In the genomic region with DNA sequence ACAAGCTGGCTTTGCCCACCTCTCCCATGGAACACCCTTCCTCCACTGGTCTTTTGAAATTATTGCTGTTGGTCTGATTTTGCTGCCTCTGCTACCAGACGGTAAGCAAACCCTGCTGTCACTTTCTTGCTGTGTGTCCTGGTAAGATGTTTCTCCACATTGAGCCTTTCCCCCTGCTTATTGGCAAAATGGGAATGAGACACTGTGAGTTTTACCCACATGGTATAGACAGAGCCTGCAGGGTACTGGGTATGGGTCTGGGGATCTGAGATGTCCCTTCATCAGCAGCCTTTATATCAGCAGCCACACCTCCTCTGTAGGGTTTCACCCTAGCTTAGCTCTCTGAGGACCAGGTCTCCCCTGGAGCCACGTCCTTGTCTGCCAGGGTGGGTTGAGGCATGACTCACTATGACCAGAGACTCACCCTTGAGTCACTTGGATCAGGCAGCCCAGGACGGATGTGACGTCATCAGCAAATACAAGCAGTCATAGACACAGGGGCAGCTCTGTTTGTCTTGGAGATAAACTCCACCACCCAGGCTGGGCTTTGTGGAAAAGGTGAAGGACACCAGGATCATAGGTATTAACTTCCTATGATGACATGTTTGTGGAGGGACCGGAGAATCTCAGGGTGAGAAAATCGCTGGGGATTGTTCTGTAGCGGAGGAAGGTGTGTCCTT, we compare ENCODE assay signal across 1 cellular context.
A peak's percentile ranks its signal among the peaks of the same experiment; 100 is the strongest.
TF ChIP-seq lines count a peak whose summit lies in the region.

No MANE protein-coding gene starts in this region.

TF ChIP-seq in HepG2, 621 proteins besides CTCF, POLR2A, EP300 and RAD21 (continued from another document and continues in another):
- TF ChIP-seq SOX6 (IDR thresholded peaks at IDR 0.05) (no peak), SOX6 (CRISPR knock-in tag; IDR thresholded peaks at IDR 0.05) (peak; percentile 97), ETV6 (CRISPR knock-in tag; conservative IDR thresholded peaks at IDR 0.05) (0 out of 2 replicates have a peak, but pooled peaks have one; percentile 21), KLF15 (CRISPR knock-in tag; IDR thresholded peaks at IDR 0.05; ENCODE audit: borderline replicate concordance) (0 out of 2 replicates have a peak, but pooled peaks have one; percentile 41), NCOA5 (CRISPR knock-in tag; IDR thresholded peaks at IDR 0.05) (0 out of 2 replicates have a peak, but pooled peaks have one; percentile 18), ZNF788 (CRISPR knock-in tag; IDR thresholded peaks at IDR 0.05; ENCODE audit: borderline replicate concordance) (peak; percentile 89; the same call in 1 of the 2 replicates), NFE2 (CRISPR knock-in tag; IDR thresholded peaks at IDR 0.05) (no peak), ZNF724P (CRISPR knock-in tag; IDR thresholded peaks at IDR 0.05; ENCODE audit: borderline replicate concordance) (no peak; the same call in 1 of the 2 replicates), FOXP1 (IDR thresholded peaks at IDR 0.05) (no peak), FOXP1 (CRISPR knock-in tag; IDR thresholded peaks at IDR 0.05) (peak; percentile 86), ZNF34 (CRISPR knock-in tag; IDR thresholded peaks at IDR 0.05; ENCODE audit: borderline replicate concordance) (no peak), SMARCE1 (IDR thresholded peaks at IDR 0.05; ENCODE audit: borderline replicate concordance) (no peak), REL (CRISPR knock-in tag; conservative IDR thresholded peaks at IDR 0.05) (0 out of 2 replicates have a peak, but pooled peaks have one; percentile 29), MIXL1 (CRISPR knock-in tag; IDR thresholded peaks at IDR 0.05) (peak; percentile 54; the same call in 1 of the 2 replicates), DNMT3B (CRISPR knock-in tag; conservative IDR thresholded peaks at IDR 0.05) (peak; percentile 91; the same call in 1 of the 2 replicates), ZSCAN31 (CRISPR knock-in tag; IDR thresholded peaks at IDR 0.05; ENCODE audit: low read depth) (peak; percentile 65; the same call in 1 of the 2 replicates), SAP130 (CRISPR knock-in tag; IDR thresholded peaks at IDR 0.05; ENCODE audit: low read depth) (peak; percentile 95), ZGPAT (CRISPR knock-in tag; IDR thresholded peaks at IDR 0.05) (peak; percentile 91; the same call in 1 of the 2 replicates), HIVEP1 (CRISPR knock-in tag; IDR thresholded peaks at IDR 0.05) (peak; percentile 84; the same call in 1 of the 2 replicates), PPARG (CRISPR knock-in tag; conservative IDR thresholded peaks at IDR 0.05) (peak; percentile 100), ZNF792 (CRISPR knock-in tag; IDR thresholded peaks at IDR 0.05) (peak; percentile 73), ZNF282 (IDR thresholded peaks at IDR 0.05; ENCODE audit: partially characterized antibody) (no peak), MXD4 (CRISPR knock-in tag; IDR thresholded peaks at IDR 0.05) (peak; percentile 54; the same call in 1 of the 2 replicates), HMG20B (CRISPR knock-in tag; conservative IDR thresholded peaks at IDR 0.05) (peak; percentile 90; the same call in 1 of the 2 replicates), GATA4 (IDR thresholded peaks at IDR 0.05; ENCODE audit: borderline replicate concordance, low read depth) (peak; percentile 91), NAIF1 (CRISPR knock-in tag; IDR thresholded peaks at IDR 0.05; ENCODE audit: borderline replicate concordance) (no peak), ZNF589 (CRISPR knock-in tag; conservative IDR thresholded peaks at IDR 0.05) (peak; percentile 85; the same call in 1 of the 2 replicates), ZFY (CRISPR knock-in tag; IDR thresholded peaks at IDR 0.05) (peak; percentile 14; the same call in 1 of the 2 replicates), ZFP36L2 (CRISPR knock-in tag; IDR thresholded peaks at IDR 0.05) (no peak), KDM1A (CRISPR knock-in tag; IDR thresholded peaks at IDR 0.05) (peak; percentile 53; the same call in 1 of the 2 replicates), ZNF383 (CRISPR knock-in tag; IDR thresholded peaks at IDR 0.05; ENCODE audit: borderline replicate concordance) (no peak), FOSL1 (CRISPR knock-in tag; IDR thresholded peaks at IDR 0.05; ENCODE audit: borderline replicate concordance) (peak; percentile 96), ZNF225 (CRISPR knock-in tag; IDR thresholded peaks at IDR 0.05) (no peak; the same call in 1 of the 2 replicates), SRSF1 (optimal IDR thresholded peaks at IDR 0.05; ENCODE audit: low read depth, low read length) (no peak), ZNF616 (CRISPR knock-in tag; IDR thresholded peaks at IDR 0.05; ENCODE audit: low read depth) (no peak), MZF1 (CRISPR knock-in tag; IDR thresholded peaks at IDR 0.05; ENCODE audit: borderline replicate concordance) (no peak)
- TF ChIP-seq, protein P1, sequence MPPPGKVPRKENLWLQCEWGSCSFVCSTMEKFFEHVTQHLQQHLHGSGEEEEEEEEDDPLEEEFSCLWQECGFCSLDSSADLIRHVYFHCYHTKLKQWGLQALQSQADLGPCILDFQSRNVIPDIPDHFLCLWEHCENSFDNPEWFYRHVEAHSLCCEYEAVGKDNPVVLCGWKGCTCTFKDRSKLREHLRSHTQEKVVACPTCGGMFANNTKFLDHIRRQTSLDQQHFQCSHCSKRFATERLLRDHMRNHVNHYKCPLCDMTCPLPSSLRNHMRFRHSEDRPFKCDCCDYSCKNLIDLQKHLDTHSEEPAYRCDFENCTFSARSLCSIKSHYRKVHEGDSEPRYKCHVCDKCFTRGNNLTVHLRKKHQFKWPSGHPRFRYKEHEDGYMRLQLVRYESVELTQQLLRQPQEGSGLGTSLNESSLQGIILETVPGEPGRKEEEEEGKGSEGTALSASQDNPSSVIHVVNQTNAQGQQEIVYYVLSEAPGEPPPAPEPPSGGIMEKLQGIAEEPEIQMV (CRISPR knock-in tag; IDR thresholded peaks at IDR 0.05; ENCODE audit: low read depth), result 0 out of 2 replicates have a peak, but pooled peaks have one; percentile 40
- TF ChIP-seq, protein P2, sequence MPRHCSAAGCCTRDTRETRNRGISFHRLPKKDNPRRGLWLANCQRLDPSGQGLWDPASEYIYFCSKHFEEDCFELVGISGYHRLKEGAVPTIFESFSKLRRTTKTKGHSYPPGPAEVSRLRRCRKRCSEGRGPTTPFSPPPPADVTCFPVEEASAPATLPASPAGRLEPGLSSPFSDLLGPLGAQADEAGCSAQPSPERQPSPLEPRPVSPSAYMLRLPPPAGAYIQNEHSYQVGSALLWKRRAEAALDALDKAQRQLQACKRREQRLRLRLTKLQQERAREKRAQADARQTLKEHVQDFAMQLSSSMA (CRISPR knock-in tag; IDR thresholded peaks at IDR 0.05), result no peak
- TF ChIP-seq, protein P3, sequence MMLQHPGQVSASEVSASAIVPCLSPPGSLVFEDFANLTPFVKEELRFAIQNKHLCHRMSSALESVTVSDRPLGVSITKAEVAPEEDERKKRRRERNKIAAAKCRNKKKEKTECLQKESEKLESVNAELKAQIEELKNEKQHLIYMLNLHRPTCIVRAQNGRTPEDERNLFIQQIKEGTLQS (CRISPR knock-in tag; IDR thresholded peaks at IDR 0.05), result peak; percentile 99
- TF ChIP-seq, protein P4, sequence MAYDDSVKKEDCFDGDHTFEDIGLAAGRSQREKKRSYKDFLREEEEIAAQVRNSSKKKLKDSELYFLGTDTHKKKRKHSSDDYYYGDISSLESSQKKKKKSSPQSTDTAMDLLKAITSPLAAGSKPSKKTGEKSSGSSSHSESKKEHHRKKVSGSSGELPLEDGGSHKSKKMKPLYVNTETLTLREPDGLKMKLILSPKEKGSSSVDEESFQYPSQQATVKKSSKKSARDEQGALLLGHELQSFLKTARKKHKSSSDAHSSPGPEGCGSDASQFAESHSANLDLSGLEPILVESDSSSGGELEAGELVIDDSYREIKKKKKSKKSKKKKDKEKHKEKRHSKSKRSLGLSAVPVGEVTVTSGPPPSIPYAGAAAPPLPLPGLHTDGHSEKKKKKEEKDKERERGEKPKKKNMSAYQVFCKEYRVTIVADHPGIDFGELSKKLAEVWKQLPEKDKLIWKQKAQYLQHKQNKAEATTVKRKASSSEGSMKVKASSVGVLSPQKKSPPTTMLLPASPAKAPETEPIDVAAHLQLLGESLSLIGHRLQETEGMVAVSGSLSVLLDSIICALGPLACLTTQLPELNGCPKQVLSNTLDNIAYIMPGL (CRISPR knock-in tag; IDR thresholded peaks at IDR 0.05; ENCODE audit: borderline replicate concordance in 1 of 2, low read depth in 1 of 2), result peak; percentile 39 to 58; a peak in 1 of 4 replicates
- TF ChIP-seq, protein P5, sequence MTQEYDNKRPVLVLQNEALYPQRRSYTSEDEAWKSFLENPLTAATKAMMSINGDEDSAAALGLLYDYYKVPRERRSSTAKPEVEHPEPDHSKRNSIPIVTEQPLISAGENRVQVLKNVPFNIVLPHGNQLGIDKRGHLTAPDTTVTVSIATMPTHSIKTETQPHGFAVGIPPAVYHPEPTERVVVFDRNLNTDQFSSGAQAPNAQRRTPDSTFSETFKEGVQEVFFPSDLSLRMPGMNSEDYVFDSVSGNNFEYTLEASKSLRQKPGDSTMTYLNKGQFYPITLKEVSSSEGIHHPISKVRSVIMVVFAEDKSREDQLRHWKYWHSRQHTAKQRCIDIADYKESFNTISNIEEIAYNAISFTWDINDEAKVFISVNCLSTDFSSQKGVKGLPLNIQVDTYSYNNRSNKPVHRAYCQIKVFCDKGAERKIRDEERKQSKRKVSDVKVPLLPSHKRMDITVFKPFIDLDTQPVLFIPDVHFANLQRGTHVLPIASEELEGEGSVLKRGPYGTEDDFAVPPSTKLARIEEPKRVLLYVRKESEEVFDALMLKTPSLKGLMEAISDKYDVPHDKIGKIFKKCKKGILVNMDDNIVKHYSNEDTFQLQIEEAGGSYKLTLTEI (CRISPR knock-in tag; conservative IDR thresholded peaks at IDR 0.05), result no peak
- TF ChIP-seq, protein P6, sequence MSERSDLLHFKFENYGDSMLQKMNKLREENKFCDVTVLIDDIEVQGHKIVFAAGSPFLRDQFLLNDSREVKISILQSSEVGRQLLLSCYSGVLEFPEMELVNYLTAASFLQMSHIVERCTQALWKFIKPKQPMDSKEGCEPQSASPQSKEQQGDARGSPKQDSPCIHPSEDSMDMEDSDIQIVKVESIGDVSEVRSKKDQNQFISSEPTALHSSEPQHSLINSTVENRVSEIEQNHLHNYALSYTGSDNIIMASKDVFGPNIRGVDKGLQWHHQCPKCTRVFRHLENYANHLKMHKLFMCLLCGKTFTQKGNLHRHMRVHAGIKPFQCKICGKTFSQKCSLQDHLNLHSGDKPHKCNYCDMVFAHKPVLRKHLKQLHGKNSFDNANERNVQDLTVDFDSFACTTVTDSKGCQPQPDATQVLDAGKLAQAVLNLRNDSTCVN (CRISPR knock-in tag; IDR thresholded peaks at IDR 0.05; ENCODE audit: borderline replicate concordance), result peak; percentile 18; the same call in 1 of the 2 replicates
- TF ChIP-seq, protein P7, sequence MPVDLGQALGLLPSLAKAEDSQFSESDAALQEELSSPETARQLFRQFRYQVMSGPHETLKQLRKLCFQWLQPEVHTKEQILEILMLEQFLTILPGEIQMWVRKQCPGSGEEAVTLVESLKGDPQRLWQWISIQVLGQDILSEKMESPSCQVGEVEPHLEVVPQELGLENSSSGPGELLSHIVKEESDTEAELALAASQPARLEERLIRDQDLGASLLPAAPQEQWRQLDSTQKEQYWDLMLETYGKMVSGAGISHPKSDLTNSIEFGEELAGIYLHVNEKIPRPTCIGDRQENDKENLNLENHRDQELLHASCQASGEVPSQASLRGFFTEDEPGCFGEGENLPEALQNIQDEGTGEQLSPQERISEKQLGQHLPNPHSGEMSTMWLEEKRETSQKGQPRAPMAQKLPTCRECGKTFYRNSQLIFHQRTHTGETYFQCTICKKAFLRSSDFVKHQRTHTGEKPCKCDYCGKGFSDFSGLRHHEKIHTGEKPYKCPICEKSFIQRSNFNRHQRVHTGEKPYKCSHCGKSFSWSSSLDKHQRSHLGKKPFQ (CRISPR knock-in tag; IDR thresholded peaks at IDR 0.05; ENCODE audit: insufficient replicate concordance), result peak; percentile 79
- TF ChIP-seq, protein P8, sequence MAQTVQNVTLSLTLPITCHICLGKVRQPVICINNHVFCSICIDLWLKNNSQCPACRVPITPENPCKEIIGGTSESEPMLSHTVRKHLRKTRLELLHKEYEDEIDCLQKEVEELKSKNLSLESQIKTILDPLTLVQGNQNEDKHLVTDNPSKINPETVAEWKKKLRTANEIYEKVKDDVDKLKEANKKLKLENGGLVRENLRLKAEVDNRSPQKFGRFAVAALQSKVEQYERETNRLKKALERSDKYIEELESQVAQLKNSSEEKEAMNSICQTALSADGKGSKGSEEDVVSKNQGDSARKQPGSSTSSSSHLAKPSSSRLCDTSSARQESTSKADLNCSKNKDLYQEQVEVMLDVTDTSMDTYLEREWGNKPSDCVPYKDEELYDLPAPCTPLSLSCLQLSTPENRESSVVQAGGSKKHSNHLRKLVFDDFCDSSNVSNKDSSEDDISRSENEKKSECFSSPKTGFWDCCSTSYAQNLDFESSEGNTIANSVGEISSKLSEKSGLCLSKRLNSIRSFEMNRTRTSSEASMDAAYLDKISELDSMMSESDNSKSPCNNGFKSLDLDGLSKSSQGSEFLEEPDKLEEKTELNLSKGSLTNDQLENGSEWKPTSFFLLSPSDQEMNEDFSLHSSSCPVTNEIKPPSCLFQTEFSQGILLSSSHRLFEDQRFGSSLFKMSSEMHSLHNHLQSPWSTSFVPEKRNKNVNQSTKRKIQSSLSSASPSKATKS (CRISPR knock-in tag; IDR thresholded peaks at IDR 0.05), result peak; percentile 92; the same call in 1 of the 2 replicates
- TF ChIP-seq, protein P9, sequence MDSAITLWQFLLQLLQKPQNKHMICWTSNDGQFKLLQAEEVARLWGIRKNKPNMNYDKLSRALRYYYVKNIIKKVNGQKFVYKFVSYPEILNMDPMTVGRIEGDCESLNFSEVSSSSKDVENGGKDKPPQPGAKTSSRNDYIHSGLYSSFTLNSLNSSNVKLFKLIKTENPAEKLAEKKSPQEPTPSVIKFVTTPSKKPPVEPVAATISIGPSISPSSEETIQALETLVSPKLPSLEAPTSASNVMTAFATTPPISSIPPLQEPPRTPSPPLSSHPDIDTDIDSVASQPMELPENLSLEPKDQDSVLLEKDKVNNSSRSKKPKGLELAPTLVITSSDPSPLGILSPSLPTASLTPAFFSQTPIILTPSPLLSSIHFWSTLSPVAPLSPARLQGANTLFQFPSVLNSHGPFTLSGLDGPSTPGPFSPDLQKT (CRISPR knock-in tag; IDR thresholded peaks at IDR 0.05; ENCODE audit: borderline replicate concordance), result no peak
- TF ChIP-seq, protein P10, sequence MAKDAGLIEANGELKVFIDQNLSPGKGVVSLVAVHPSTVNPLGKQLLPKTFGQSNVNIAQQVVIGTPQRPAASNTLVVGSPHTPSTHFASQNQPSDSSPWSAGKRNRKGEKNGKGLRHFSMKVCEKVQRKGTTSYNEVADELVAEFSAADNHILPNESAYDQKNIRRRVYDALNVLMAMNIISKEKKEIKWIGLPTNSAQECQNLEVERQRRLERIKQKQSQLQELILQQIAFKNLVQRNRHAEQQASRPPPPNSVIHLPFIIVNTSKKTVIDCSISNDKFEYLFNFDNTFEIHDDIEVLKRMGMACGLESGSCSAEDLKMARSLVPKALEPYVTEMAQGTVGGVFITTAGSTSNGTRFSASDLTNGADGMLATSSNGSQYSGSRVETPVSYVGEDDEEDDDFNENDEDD (CRISPR knock-in tag; IDR thresholded peaks at IDR 0.05; ENCODE audit: borderline replicate concordance), result peak; percentile 55; the same call in 1 of the 2 replicates
